In genomic region chr6:153002613-153003293, GRCh38 we compare ENCODE assay signal across 8 cellular contexts.
DNase-seq lines count a peak whose midpoint lies in the region; ATAC-seq lines count a peak whose summit lies in the region.

TSS of gene MTRF1L (minus strand) at chr6:153002709. CDS start at chr6:153002685, 24 bp downstream.

- ATAC-seq in GM19468 (IDR thresholded peaks at IDR 0.05; ENCODE audit: extremely low read depth, unreplicated experiment): peak; percentile 97
- ATAC-seq in effector memory CD8-positive, alpha-beta T cell (replicated peaks): peak; percentile 82

- H3K9me3 Mint-ChIP-seq in effector memory CD8-positive, alpha-beta T cell: no peaks in the 10 kb centered on the region

- H3K4me3 Mint-ChIP-seq in effector memory CD8-positive, alpha-beta T cell: peak within 1 kb of the TSS; percentile 94 to 97

- H3K27ac Mint-ChIP-seq in effector memory CD8-positive, alpha-beta T cell: peak within 1 kb of the TSS; percentile 94 to 97

- DNase-seq in CMK (ENCODE audit: low read depth): peak; percentile 91
- DNase-seq in HS-5 (ENCODE audit: low read depth): peak; percentile 93
- peak; percentile 90 for DNase-seq in NOMO-1 treated with DMSO at 0.1 percent for 48 hours (lab: John Stamatoyannopoulos, UW; ENCODE audit: unreplicated experiment)
- peak; percentile 60 to 76 for DNase-seq in activated CD8-positive, alpha-beta memory T cell treated with anti-CD3 and anti-CD28 coated beads for 4 hours (ENCODE audit: low read depth in 2 of 2)
- DNase-seq in effector memory CD8-positive, alpha-beta T cell: peak; percentile 67 to 71 (median 70)
- peak; percentile 97 for DNase-seq in medulla oblongata (ENCODE audit: extremely low spot score)
- peak; percentile 77 for DNase-seq in stimulated activated CD8-positive, alpha-beta memory T cell treated with anti-CD3 and anti-CD28 coated beads, Interleukin-12 subunit alpha, Interleukin-12 subunit beta, amount 100 ng/mL, for 1 hour (ENCODE audit: low read depth)

- H3K27me3 Mint-ChIP-seq in effector memory CD8-positive, alpha-beta T cell: no peaks in the 10 kb centered on the region

- H3K36me3 Mint-ChIP-seq in effector memory CD8-positive, alpha-beta T cell (ENCODE audit: insufficient read depth): peaks cover 15% of the 10 kb centered on the region

- H3K4me1 Mint-ChIP-seq in effector memory CD8-positive, alpha-beta T cell (ENCODE audit: low read depth in 2 of 2): peaks cover 29 to 42% of the 10 kb centered on the region in 2 donors

Comparison
In these comparisons a context has a peak if more than half of its experiments do, and no peak if none do; other contexts are left out.
1. Peak in every context shown above with its lines: DNase-seq and ATAC-seq.